Comparison of ENCODE assay signal across 15 cellular contexts in genomic region chr20:33680681-33681080, GRCh38. TPM values are rescaled to one million over a fixed set of nuclear protein-coding genes. Genes with fewer than 3 reads are reported as not detected.
DNase-seq lines count a peak whose midpoint lies in the region; ATAC-seq and TF ChIP-seq lines count a peak whose summit lies in the region.
"Had no signal": no experiment of that assay in that cellular context is flagged by ENCODE, and none has a peak within 500 bp of the region (broad histone marks: within the 10 kb centered on the region; RNA-seq: fewer than 3 reads in every experiment).

No MANE protein-coding gene starts in this region.

- H3K56ac ChIP-seq in IMR-90 (ENCODE audit: extremely low read depth, insufficient read depth, low read length), result no peak overlapping the region

- H2AFZ ChIP-seq in IMR-90 (replicated peaks; ENCODE audit: low read length, poor library complexity), result no peak overlapping the region

- no peak overlapping the region for H3K9ac ChIP-seq in IMR-90 (ENCODE audit: low read depth, low read length)

- WGBS in IMR-90 (ENCODE audit: extremely low coverage in 2 of 2, insufficient read length in 1 of 2), 2 experiments, result no CpG with 5 or more reads among the region's 2 CpGs

- H4K8ac ChIP-seq in IMR-90 (ENCODE audit: low read depth in 2 of 2, low read length in 2 of 2), result no peak overlapping the region

- no peak for TF ChIP-seq RAD21 in IMR-90 (IDR thresholded peaks at IDR 0.05; ENCODE audit: low read length)

- no peaks in the 10 kb centered on the region for H3K27me3 Mint-ChIP-seq in activated CD4-positive, alpha-beta memory T cell treated with anti-CD3 and anti-CD28 coated beads, Interleukin-2, amount 10 ng/mL, durations not matched to agents 7 days and 5 days
- no peaks in the 10 kb centered on the region for H3K27me3 Mint-ChIP-seq in activated CD4-positive, alpha-beta memory T cell treated with anti-CD3 and anti-CD28 coated beads for 36 hours
- H3K27me3 Mint-ChIP-seq in activated naive CD8-positive, alpha-beta T cell treated with anti-CD3 and anti-CD28 coated beads for 36 hours, result no peaks in the 10 kb centered on the region
- H3K27me3 Mint-ChIP-seq in neural crest cell (ENCODE audit: low read depth), result no peaks in the 10 kb centered on the region

- dilution Hi-C loops in IMR-90 (cut with HindIII; ENCODE audit: low sequenced_read_pairs, unreplicated experiment), result no loop called here

- H2BK5ac ChIP-seq in IMR-90 (ENCODE audit: low read depth, low read length, poor library complexity, severe bottlenecking), result no peak overlapping the region

- peaks cover 7 to 55% of the 10 kb centered on the region in 2 experiments; a peak in 2 of 4 replicates for H3K79me1 ChIP-seq in IMR-90 (ENCODE audit: low read depth in 1 of 2, low read length in 2 of 2)

- H3K4me1 ChIP-seq in IMR-90 (ENCODE audit: control insufficient read depth, insufficient read depth, low read length), result peaks cover 9% of the 10 kb centered on the region

- H2BK120ac ChIP-seq in IMR-90 (ENCODE audit: low read depth, low read length), result no peak overlapping the region

- BruUV-seq in IMR-90 (replicated peaks; lab: Mats Ljungman, UMichigan), result no TSS peak

- H4K91ac ChIP-seq in IMR-90 (ENCODE audit: insufficient read depth, low read depth, low read length), result no peak overlapping the region

- H4K5ac ChIP-seq in IMR-90 (ENCODE audit: low read depth, low read length), result no peak overlapping the region

- TF ChIP-seq POLR2A in IMR-90 (IDR thresholded peaks at IDR 0.05; ENCODE audit: low read depth, low read length), result no peak

- no peaks in the 10 kb centered on the region for H3K27me3 ChIP-seq in IMR-90 (ENCODE audit: control insufficient read depth, insufficient read depth, low read length)
- H3K27me3 ChIP-seq: testis had no signal

- no peak overlapping the region for H3K4me3 ChIP-seq in IMR-90 (ENCODE audit: insufficient read depth, low read depth, low read length)
- H3K4me3 ChIP-seq: testis had no signal

- H3K4me3 Mint-ChIP-seq in activated CD4-positive, alpha-beta memory T cell treated with anti-CD3 and anti-CD28 coated beads, Interleukin-2, amount 10 ng/mL, durations not matched to agents 7 days and 5 days, result no peak overlapping the region
- no peak overlapping the region for H3K4me3 Mint-ChIP-seq in activated CD4-positive, alpha-beta memory T cell treated with anti-CD3 and anti-CD28 coated beads for 36 hours
- H3K4me3 Mint-ChIP-seq in activated naive CD8-positive, alpha-beta T cell treated with anti-CD3 and anti-CD28 coated beads for 36 hours, result peak overlapping the region; percentile 34
- H3K4me3 Mint-ChIP-seq in neural crest cell, result peak overlapping the region; percentile 69
- H3K4me3 Mint-ChIP-seq: nephron progenitor cell had no signal

- H3K36me3 Mint-ChIP-seq in activated CD4-positive, alpha-beta memory T cell treated with anti-CD3 and anti-CD28 coated beads, Interleukin-2, amount 10 ng/mL, durations not matched to agents 7 days and 5 days (ENCODE audit: low read depth), result peaks cover 65% of the 10 kb centered on the region
- peaks cover 48% of the 10 kb centered on the region for H3K36me3 Mint-ChIP-seq in activated CD4-positive, alpha-beta memory T cell treated with anti-CD3 and anti-CD28 coated beads for 36 hours
- peaks cover 60% of the 10 kb centered on the region for H3K36me3 Mint-ChIP-seq in activated naive CD8-positive, alpha-beta T cell treated with anti-CD3 and anti-CD28 coated beads for 36 hours
- H3K36me3 Mint-ChIP-seq in neural crest cell (ENCODE audit: low read depth), result peaks cover 7% of the 10 kb centered on the region

- H3K9me3 Mint-ChIP-seq in activated CD4-positive, alpha-beta memory T cell treated with anti-CD3 and anti-CD28 coated beads, Interleukin-2, amount 10 ng/mL, durations not matched to agents 7 days and 5 days, result no peaks in the 10 kb centered on the region
- H3K9me3 Mint-ChIP-seq in activated CD4-positive, alpha-beta memory T cell treated with anti-CD3 and anti-CD28 coated beads for 36 hours, result no peaks in the 10 kb centered on the region
- H3K9me3 Mint-ChIP-seq in activated naive CD8-positive, alpha-beta T cell treated with anti-CD3 and anti-CD28 coated beads for 36 hours, result no peaks in the 10 kb centered on the region
- H3K9me3 Mint-ChIP-seq in neural crest cell, result no peaks in the 10 kb centered on the region
- H3K9me3 Mint-ChIP-seq: nephron progenitor cell had no signal

- no peak overlapping the region for H3K23ac ChIP-seq in IMR-90 (ENCODE audit: low read depth, low read length)

- H3K9me1 ChIP-seq in IMR-90 (ENCODE audit: insufficient read depth, low read length), result peaks cover 20% of the 10 kb centered on the region; the same call in 1 of the 2 replicates

- no peak overlapping the region; the same call in 1 of the 2 replicates for H3K14ac ChIP-seq in IMR-90 (replicated peaks; ENCODE audit: low read depth, low read length)

- H3K27ac ChIP-seq in IMR-90 (ENCODE audit: insufficient read depth, low read length), result no peak overlapping the region
- H3K27ac ChIP-seq: testis had no signal

- POLR2A ChIA-PET in activated CD4-positive, alpha-beta memory T cell treated with anti-CD3 and anti-CD28 coated beads, Interleukin-2, amount 10 ng/mL, durations not matched to agents 7 days and 5 days (lab: Charles Lee), result interaction anchor here (0.6 to 9.3 kb wide), 12 partner anchors 8 to 330 kb away, joined by 3 to 312 read pairs (median 8); partner anchors contain the start of genes ACTL10, C20orf144, CBFA2T2 and NECAB3
- POLR2A ChIA-PET in activated CD4-positive, alpha-beta memory T cell treated with anti-CD3 and anti-CD28 coated beads for 36 hours (lab: Charles Lee), result interaction anchor here (1.0 to 2.1 kb wide), 6 partner anchors 12 to 76 kb away, joined by 3 to 9 read pairs (median 4); partner anchors contain the start of gene ACTL10
- POLR2A ChIA-PET in IMR-90 (lab: Charles Lee; ENCODE audit: unreplicated experiment), result no interaction called here

- H3K36me3 ChIP-seq in IMR-90 (ENCODE audit: control insufficient read depth, insufficient read depth, low read length), result no peaks in the 10 kb centered on the region; the same call in 1 of the 2 replicates

- peak overlapping the region; percentile 90 for H3K27ac Mint-ChIP-seq in activated CD4-positive, alpha-beta memory T cell treated with anti-CD3 and anti-CD28 coated beads, Interleukin-2, amount 10 ng/mL, durations not matched to agents 7 days and 5 days
- H3K27ac Mint-ChIP-seq in activated CD4-positive, alpha-beta memory T cell treated with anti-CD3 and anti-CD28 coated beads for 36 hours, result no peak overlapping the region
- H3K27ac Mint-ChIP-seq in activated naive CD8-positive, alpha-beta T cell treated with anti-CD3 and anti-CD28 coated beads for 36 hours, result peak overlapping the region; percentile 38
- no peak overlapping the region for H3K27ac Mint-ChIP-seq in neural crest cell (ENCODE audit: unreplicated experiment)
- H3K27ac Mint-ChIP-seq: nephron progenitor cell had no signal

- H2AK5ac ChIP-seq in IMR-90 (ENCODE audit: low read depth, low read length), result no peak overlapping the region

- no peak overlapping the region for H3K4me2 ChIP-seq in IMR-90 (ENCODE audit: low read depth, low read length)

- H2AK9ac ChIP-seq in IMR-90 (replicated peaks; ENCODE audit: low read depth, low read length, poor library complexity), result peak overlapping the region; percentile 82

- H3K4me1 Mint-ChIP-seq in activated CD4-positive, alpha-beta memory T cell treated with anti-CD3 and anti-CD28 coated beads, Interleukin-2, amount 10 ng/mL, durations not matched to agents 7 days and 5 days, result peaks cover 80% of the 10 kb centered on the region
- H3K4me1 Mint-ChIP-seq in activated CD4-positive, alpha-beta memory T cell treated with anti-CD3 and anti-CD28 coated beads for 36 hours (ENCODE audit: low read depth), result peaks cover 69% of the 10 kb centered on the region
- H3K4me1 Mint-ChIP-seq in activated naive CD8-positive, alpha-beta T cell treated with anti-CD3 and anti-CD28 coated beads for 36 hours, result peaks cover 50% of the 10 kb centered on the region
- peaks cover 50% of the 10 kb centered on the region for H3K4me1 Mint-ChIP-seq in neural crest cell

- H2BK20ac ChIP-seq in IMR-90 (ENCODE audit: low read depth, low read length), result no peak overlapping the region

- no peak overlapping the region for H3K18ac ChIP-seq in IMR-90 (ENCODE audit: low read depth, low read length)

- H3K4ac ChIP-seq in IMR-90 (ENCODE audit: low read depth, low read length), result no peak overlapping the region

- no peaks in the 10 kb centered on the region for H3K9me3 ChIP-seq in IMR-90 (ENCODE audit: control insufficient read depth, insufficient read depth, low read length)
- H3K9me3 ChIP-seq: testis had no signal

- peak; percentile 56 for ATAC-seq in IMR-90 (ENCODE audit: low read depth)

- CTCF ChIA-PET in activated CD4-positive, alpha-beta memory T cell treated with anti-CD3 and anti-CD28 coated beads, Interleukin-2, amount 10 ng/mL, durations not matched to agents 7 days and 5 days (lab: Charles Lee), result interaction anchor here (0.9 to 5.2 kb wide), 3 partner anchors 12 to 223 kb away, joined by 4 to 63 read pairs (median 7); partner anchors contain the start of genes ACTL10 and PXMP4
- CTCF ChIA-PET in activated CD4-positive, alpha-beta memory T cell treated with anti-CD3 and anti-CD28 coated beads for 36 hours (lab: Charles Lee), result interaction anchor here (1.0 to 3.8 kb wide), 2 partner anchors 13 to 237 kb away, joined by 3 to 42 read pairs; partner anchors contain the start of genes ACTL10 and SNTA1
- CTCF ChIA-PET in IMR-90 (lab: Yijun Ruan, JAX), result interaction anchor here (0.6 kb wide), 1 partner anchor 14 kb away, joined by 6 read pairs; the partner anchor contains the start of gene ACTL10

- DNase-seq in activated CD4-positive, alpha-beta memory T cell treated with anti-CD3 and anti-CD28 coated beads, Interleukin-2, amount 10 ng/mL, durations not matched to agents 7 days and 5 days, result no peak
- no peak for DNase-seq in activated CD4-positive, alpha-beta memory T cell treated with anti-CD3 and anti-CD28 coated beads for 36 hours
- DNase-seq in IMR-90 (peak; percentile 31), neural crest cell (ENCODE audit: low read depth, low spot score) (no peak), NK-92 (lab: John Stamatoyannopoulos, UW; ENCODE audit: unreplicated experiment) (no peak), NCI-H510A treated with DMSO at 0.1 percent for 48 hours (lab: John Stamatoyannopoulos, UW) (no peak), NCI-H226 (no peak)
- no peak for DNase-seq in activated naive CD8-positive, alpha-beta T cell treated with anti-CD3 and anti-CD28 coated beads for 36 hours
- DNase-seq: ACHN; activated effector memory CD4-positive, alpha-beta T cell treated with anti-CD3 and anti-CD28 coated beads, Interleukin-2, amount 50 U/mL, for 16 hours; NCI-H1694 treated with DMSO at 0.1 percent for 48 hours; NCI-H69; nephron progenitor cell; testis had no signal

- TF ChIP-seq CTCF in IMR-90 (conservative IDR thresholded peaks at IDR 0.05; ENCODE audit: low read depth, low read length) (no peak), neural crest cell (conservative IDR thresholded peaks at IDR 0.05) (no peak)

- intact Hi-C loops in activated CD4-positive, alpha-beta memory T cell treated with anti-CD3 and anti-CD28 coated beads for 36 hours (cut with micrococcal nuclease), result no loop called here
- intact Hi-C loops in IMR-90 (cut with micrococcal nuclease), result no loop called here

- in situ Hi-C loops in IMR-90 (cut with MboI; ENCODE audit: low sequenced_read_pairs), result no loop called here

- no peak overlapping the region for H2BK15ac ChIP-seq in IMR-90 (ENCODE audit: low read depth, low read length)

- H4K20me1 ChIP-seq in IMR-90 (ENCODE audit: insufficient read depth, low read length), result peaks cover 24% of the 10 kb centered on the region

RNA-seq across cellular contexts. Expression of gene E2F1, which starts 5.5 kb away (rescaled TPM):
- total RNA-seq in activated CD4-positive, alpha-beta memory T cell treated with anti-CD3 and anti-CD28 coated beads, Interleukin-2, amount 10 ng/mL, durations not matched to agents 7 days and 5 days, result 10 to 100 TPM; 60.0 to 61.7 TPM
- total RNA-seq in activated CD4-positive, alpha-beta memory T cell treated with anti-CD3 and anti-CD28 coated beads for 36 hours, result 10 to 100 TPM; 66.8 to 67.8 TPM
- total RNA-seq in IMR-90 (2012; rRNA removed) (10.6 and 10.9 TPM in 2 replicates), neural crest cell (84.8 and 94.9 TPM in 2 replicates)
- polyA plus RNA-seq in IMR-90 (2012; rRNA removed), result 14.0 and 14.6 TPM in 2 replicates
- polyA plus RNA-seq in IMR-90 (2012; cell fraction: cytosol; rRNA removed), result 9.9 and 10.2 TPM in 2 replicates
- polyA plus RNA-seq in IMR-90 (2012; cell fraction: nucleus; rRNA removed; ENCODE audit: low replicate concordance), result 13.7 and 30.1 TPM in 2 replicates
- total RNA-seq in activated naive CD8-positive, alpha-beta T cell treated with anti-CD3 and anti-CD28 coated beads for 36 hours, result 10 to 100 TPM; 76.1 to 79.6 TPM

RNA-seq across cellular contexts. Expression of gene NECAB3, which starts 6.5 kb away (rescaled TPM):
- 10 to 100 TPM; 27.3 to 36.2 TPM for total RNA-seq in activated CD4-positive, alpha-beta memory T cell treated with anti-CD3 and anti-CD28 coated beads, Interleukin-2, amount 10 ng/mL, durations not matched to agents 7 days and 5 days
- total RNA-seq in activated CD4-positive, alpha-beta memory T cell treated with anti-CD3 and anti-CD28 coated beads for 36 hours, result 10 to 100 TPM; 21.0 to 22.7 TPM
- total RNA-seq in IMR-90 (2012; rRNA removed) (8.6 and 10.0 TPM in 2 replicates), neural crest cell (56.0 and 63.3 TPM in 2 replicates)
- 28.4 and 28.5 TPM in 2 replicates for polyA plus RNA-seq in IMR-90 (2012; rRNA removed)
- 15.3 and 20.8 TPM in 2 replicates for polyA plus RNA-seq in IMR-90 (2012; cell fraction: cytosol; rRNA removed)
- polyA plus RNA-seq in IMR-90 (2012; cell fraction: nucleus; rRNA removed; ENCODE audit: low replicate concordance), result 115 and 191 TPM in 2 replicates
- 10 to 100 TPM; 10.7 to 12.0 TPM for total RNA-seq in activated naive CD8-positive, alpha-beta T cell treated with anti-CD3 and anti-CD28 coated beads for 36 hours

RNA-seq across cellular contexts. Expression of gene ACTL10, which starts 13.9 kb away (rescaled TPM):
- total RNA-seq in activated CD4-positive, alpha-beta memory T cell treated with anti-CD3 and anti-CD28 coated beads, Interleukin-2, amount 10 ng/mL, durations not matched to agents 7 days and 5 days, result 1 to 10 TPM; 3.7 to 4.5 TPM
- total RNA-seq in activated CD4-positive, alpha-beta memory T cell treated with anti-CD3 and anti-CD28 coated beads for 36 hours, result 1 to 10 TPM; 1.8 to 2.3 TPM
- total RNA-seq in IMR-90 (2012; rRNA removed) (0.18 and 0.28 TPM in 2 replicates), neural crest cell (0.75 TPM in 2 replicates)
- polyA plus RNA-seq in IMR-90 (2012; rRNA removed), result 0.43 and 0.49 TPM in 2 replicates
- polyA plus RNA-seq in IMR-90 (2012; cell fraction: cytosol; rRNA removed), result 0.40 and 1.1 TPM in 2 replicates
- polyA plus RNA-seq in IMR-90 (2012; cell fraction: nucleus; rRNA removed; ENCODE audit: low replicate concordance), result 0.15 and 0.73 TPM in 2 replicates
- 1 to 10 TPM; 4.1 TPM for total RNA-seq in activated naive CD8-positive, alpha-beta T cell treated with anti-CD3 and anti-CD28 coated beads for 36 hours

RNA-seq across cellular contexts. Expression of gene C20orf144, which starts 18.6 kb away (rescaled TPM):
- total RNA-seq in activated CD4-positive, alpha-beta memory T cell treated with anti-CD3 and anti-CD28 coated beads, Interleukin-2, amount 10 ng/mL, durations not matched to agents 7 days and 5 days, result under 1 TPM; 0.30 to 0.33 TPM
- total RNA-seq in activated CD4-positive, alpha-beta memory T cell treated with anti-CD3 and anti-CD28 coated beads for 36 hours, result under 1 TPM; 0.26 to 0.31 TPM
- under 0.01 TPM in 2 replicates for total RNA-seq in IMR-90 (2012; rRNA removed)
- 0.16 and 0.19 TPM in 2 replicates for polyA plus RNA-seq in IMR-90 (2012; rRNA removed)
- polyA plus RNA-seq in IMR-90 (2012; cell fraction: cytosol; rRNA removed), result 0.17 and 0.19 TPM in 2 replicates
- 0.08 and 0.11 TPM in 2 replicates for polyA plus RNA-seq in IMR-90 (2012; cell fraction: nucleus; rRNA removed; ENCODE audit: low replicate concordance)
- under 1 TPM; 0.10 to 0.21 TPM for total RNA-seq in activated naive CD8-positive, alpha-beta T cell treated with anti-CD3 and anti-CD28 coated beads for 36 hours
- total RNA-seq in neural crest cell, result 0.44 and 0.82 TPM in 2 replicates
- total RNA-seq: renal cortical epithelial cell had no signal

RNA-seq across cellular contexts. Expression of gene PXMP4, which starts 39.4 kb away (rescaled TPM):
- 10 to 100 TPM; 13.9 to 15.8 TPM for total RNA-seq in activated CD4-positive, alpha-beta memory T cell treated with anti-CD3 and anti-CD28 coated beads, Interleukin-2, amount 10 ng/mL, durations not matched to agents 7 days and 5 days
- 10 to 100 TPM in 1 of 2 experiments, 1 to 10 TPM in 1; 8.7 to 11.6 TPM for total RNA-seq in activated CD4-positive, alpha-beta memory T cell treated with anti-CD3 and anti-CD28 coated beads for 36 hours
- total RNA-seq in IMR-90 (2012; rRNA removed) (2.2 and 3.6 TPM in 2 replicates), neural crest cell (5.2 and 5.6 TPM in 2 replicates)
- polyA plus RNA-seq in IMR-90 (2012; rRNA removed), result 7.1 TPM in 2 replicates
- 4.9 and 10.3 TPM in 2 replicates for polyA plus RNA-seq in IMR-90 (2012; cell fraction: cytosol; rRNA removed)
- polyA plus RNA-seq in IMR-90 (2012; cell fraction: nucleus; rRNA removed; ENCODE audit: low replicate concordance), result 2.7 and 4.5 TPM in 2 replicates
- 1 to 10 TPM; 6.9 to 7.3 TPM for total RNA-seq in activated naive CD8-positive, alpha-beta T cell treated with anti-CD3 and anti-CD28 coated beads for 36 hours

Comparison
In these comparisons a context has a peak if more than half of its experiments do, and no peak if none do; other contexts are left out.
1. H3K27ac Mint-ChIP-seq: peak in activated CD4-positive, alpha-beta memory T cell treated with anti-CD3 and anti-CD28 coated beads, Interleukin-2, amount 10 ng/mL, durations not matched to agents 7 days and 5 days (single experiment) and activated naive CD8-positive, alpha-beta T cell treated with anti-CD3 and anti-CD28 coated beads for 36 hours (single experiment); none in activated CD4-positive, alpha-beta memory T cell treated with anti-CD3 and anti-CD28 coated beads for 36 hours (single experiment) and neural crest cell (single experiment).
2. H3K4me3 Mint-ChIP-seq: peak in activated naive CD8-positive, alpha-beta T cell treated with anti-CD3 and anti-CD28 coated beads for 36 hours (single experiment) and neural crest cell (single experiment); none in activated CD4-positive, alpha-beta memory T cell treated with anti-CD3 and anti-CD28 coated beads, Interleukin-2, amount 10 ng/mL, durations not matched to agents 7 days and 5 days (single experiment) and activated CD4-positive, alpha-beta memory T cell treated with anti-CD3 and anti-CD28 coated beads for 36 hours (single experiment).